ENCODE assay signal across 1 cellular context in genomic region chr21:46189213-46189958, GRCh38.
TF ChIP-seq lines count a peak whose summit lies in the region.

No MANE protein-coding gene starts in this region.

TF ChIP-seq in K562, 482 proteins besides CTCF, POLR2A, EP300 and RAD21 (continued from another document and continues in another):
- TF ChIP-seq, protein P1, sequence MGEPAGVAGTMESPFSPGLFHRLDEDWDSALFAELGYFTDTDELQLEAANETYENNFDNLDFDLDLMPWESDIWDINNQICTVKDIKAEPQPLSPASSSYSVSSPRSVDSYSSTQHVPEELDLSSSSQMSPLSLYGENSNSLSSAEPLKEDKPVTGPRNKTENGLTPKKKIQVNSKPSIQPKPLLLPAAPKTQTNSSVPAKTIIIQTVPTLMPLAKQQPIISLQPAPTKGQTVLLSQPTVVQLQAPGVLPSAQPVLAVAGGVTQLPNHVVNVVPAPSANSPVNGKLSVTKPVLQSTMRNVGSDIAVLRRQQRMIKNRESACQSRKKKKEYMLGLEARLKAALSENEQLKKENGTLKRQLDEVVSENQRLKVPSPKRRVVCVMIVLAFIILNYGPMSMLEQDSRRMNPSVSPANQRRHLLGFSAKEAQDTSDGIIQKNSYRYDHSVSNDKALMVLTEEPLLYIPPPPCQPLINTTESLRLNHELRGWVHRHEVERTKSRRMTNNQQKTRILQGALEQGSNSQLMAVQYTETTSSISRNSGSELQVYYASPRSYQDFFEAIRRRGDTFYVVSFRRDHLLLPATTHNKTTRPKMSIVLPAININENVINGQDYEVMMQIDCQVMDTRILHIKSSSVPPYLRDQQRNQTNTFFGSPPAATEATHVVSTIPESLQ (CRISPR knock-in tag; IDR thresholded peaks at IDR 0.05), result no peak
- TF ChIP-seq RAD51 (IDR thresholded peaks at IDR 0.05; ENCODE audit: borderline replicate concordance, low read depth), result peak; percentile 74
- TF ChIP-seq, protein P2, sequence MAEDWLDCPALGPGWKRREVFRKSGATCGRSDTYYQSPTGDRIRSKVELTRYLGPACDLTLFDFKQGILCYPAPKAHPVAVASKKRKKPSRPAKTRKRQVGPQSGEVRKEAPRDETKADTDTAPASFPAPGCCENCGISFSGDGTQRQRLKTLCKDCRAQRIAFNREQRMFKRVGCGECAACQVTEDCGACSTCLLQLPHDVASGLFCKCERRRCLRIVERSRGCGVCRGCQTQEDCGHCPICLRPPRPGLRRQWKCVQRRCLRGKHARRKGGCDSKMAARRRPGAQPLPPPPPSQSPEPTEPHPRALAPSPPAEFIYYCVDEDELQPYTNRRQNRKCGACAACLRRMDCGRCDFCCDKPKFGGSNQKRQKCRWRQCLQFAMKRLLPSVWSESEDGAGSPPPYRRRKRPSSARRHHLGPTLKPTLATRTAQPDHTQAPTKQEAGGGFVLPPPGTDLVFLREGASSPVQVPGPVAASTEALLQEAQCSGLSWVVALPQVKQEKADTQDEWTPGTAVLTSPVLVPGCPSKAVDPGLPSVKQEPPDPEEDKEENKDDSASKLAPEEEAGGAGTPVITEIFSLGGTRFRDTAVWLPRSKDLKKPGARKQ (CRISPR knock-in tag; IDR thresholded peaks at IDR 0.05), result no peak
- no peak for TF ChIP-seq E2F6 (IDR thresholded peaks at IDR 0.05; ENCODE audit: borderline replicate concordance in 1 of 2, extremely low read depth in 1 of 2, insufficient read depth in 1 of 2, insufficient read length in 1 of 2, low read depth in 1 of 2, low read length in 1 of 2, poor library complexity in 1 of 2, severe bottlenecking in 1 of 2)
- no peak for TF ChIP-seq PHB2 (IDR thresholded peaks at IDR 0.05; ENCODE audit: low read depth)
- TF ChIP-seq PML (IDR thresholded peaks at IDR 0.05; ENCODE audit: low read length), result no peak
- TF ChIP-seq CSDE1 (IDR thresholded peaks at IDR 0.05), result no peak
- TF ChIP-seq ZNF316 (IDR thresholded peaks at IDR 0.05), result no peak
- TF ChIP-seq, protein P3, sequence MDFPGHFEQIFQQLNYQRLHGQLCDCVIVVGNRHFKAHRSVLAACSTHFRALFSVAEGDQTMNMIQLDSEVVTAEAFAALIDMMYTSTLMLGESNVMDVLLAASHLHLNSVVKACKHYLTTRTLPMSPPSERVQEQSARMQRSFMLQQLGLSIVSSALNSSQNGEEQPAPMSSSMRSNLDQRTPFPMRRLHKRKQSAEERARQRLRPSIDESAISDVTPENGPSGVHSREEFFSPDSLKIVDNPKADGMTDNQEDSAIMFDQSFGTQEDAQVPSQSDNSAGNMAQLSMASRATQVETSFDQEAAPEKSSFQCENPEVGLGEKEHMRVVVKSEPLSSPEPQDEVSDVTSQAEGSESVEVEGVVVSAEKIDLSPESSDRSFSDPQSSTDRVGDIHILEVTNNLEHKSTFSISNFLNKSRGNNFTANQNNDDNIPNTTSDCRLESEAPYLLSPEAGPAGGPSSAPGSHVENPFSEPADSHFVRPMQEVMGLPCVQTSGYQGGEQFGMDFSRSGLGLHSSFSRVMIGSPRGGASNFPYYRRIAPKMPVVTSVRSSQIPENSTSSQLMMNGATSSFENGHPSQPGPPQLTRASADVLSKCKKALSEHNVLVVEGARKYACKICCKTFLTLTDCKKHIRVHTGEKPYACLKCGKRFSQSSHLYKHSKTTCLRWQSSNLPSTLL (IDR thresholded peaks at IDR 0.05), result no peak
- TF ChIP-seq SIN3B (IDR thresholded peaks at IDR 0.05; ENCODE audit: low read depth), result no peak
- no peak for TF ChIP-seq ZNF408 (CRISPR knock-in tag; IDR thresholded peaks at IDR 0.05; ENCODE audit: low read depth)
- TF ChIP-seq SAP30 (IDR thresholded peaks at IDR 0.05; ENCODE audit: borderline replicate concordance, insufficient read depth, low read depth, low read length, poor library complexity, severe bottlenecking), result peak; percentile 72
- TF ChIP-seq BHLHE40 (IDR thresholded peaks at IDR 0.05; ENCODE audit: low read length), result no peak
- no peak for TF ChIP-seq LCOR (CRISPR knock-in tag; IDR thresholded peaks at IDR 0.05)
- no peak for TF ChIP-seq HDGF (IDR thresholded peaks at IDR 0.05)
- TF ChIP-seq RREB1 (CRISPR knock-in tag; IDR thresholded peaks at IDR 0.05), result no peak
- no peak for TF ChIP-seq THRA (IDR thresholded peaks at IDR 0.05)
- no peak for TF ChIP-seq HLTF (IDR thresholded peaks at IDR 0.05)
- no peak for TF ChIP-seq CAMTA2 (CRISPR knock-in tag; conservative IDR thresholded peaks at IDR 0.05)
- TF ChIP-seq POLR2AphosphoS5 (IDR thresholded peaks at IDR 0.05; ENCODE audit: control insufficient read depth, insufficient read depth, low read depth, low read length), result no peak
- TF ChIP-seq TGIF2 (CRISPR knock-in tag; IDR thresholded peaks at IDR 0.05), result peak; percentile 82; the same call in 1 of the 2 replicates
- 0 out of 2 replicates have a peak, but pooled peaks have one; percentile 39 for TF ChIP-seq RB1 (IDR thresholded peaks at IDR 0.05; ENCODE audit: low read depth)
- TF ChIP-seq, protein P4, sequence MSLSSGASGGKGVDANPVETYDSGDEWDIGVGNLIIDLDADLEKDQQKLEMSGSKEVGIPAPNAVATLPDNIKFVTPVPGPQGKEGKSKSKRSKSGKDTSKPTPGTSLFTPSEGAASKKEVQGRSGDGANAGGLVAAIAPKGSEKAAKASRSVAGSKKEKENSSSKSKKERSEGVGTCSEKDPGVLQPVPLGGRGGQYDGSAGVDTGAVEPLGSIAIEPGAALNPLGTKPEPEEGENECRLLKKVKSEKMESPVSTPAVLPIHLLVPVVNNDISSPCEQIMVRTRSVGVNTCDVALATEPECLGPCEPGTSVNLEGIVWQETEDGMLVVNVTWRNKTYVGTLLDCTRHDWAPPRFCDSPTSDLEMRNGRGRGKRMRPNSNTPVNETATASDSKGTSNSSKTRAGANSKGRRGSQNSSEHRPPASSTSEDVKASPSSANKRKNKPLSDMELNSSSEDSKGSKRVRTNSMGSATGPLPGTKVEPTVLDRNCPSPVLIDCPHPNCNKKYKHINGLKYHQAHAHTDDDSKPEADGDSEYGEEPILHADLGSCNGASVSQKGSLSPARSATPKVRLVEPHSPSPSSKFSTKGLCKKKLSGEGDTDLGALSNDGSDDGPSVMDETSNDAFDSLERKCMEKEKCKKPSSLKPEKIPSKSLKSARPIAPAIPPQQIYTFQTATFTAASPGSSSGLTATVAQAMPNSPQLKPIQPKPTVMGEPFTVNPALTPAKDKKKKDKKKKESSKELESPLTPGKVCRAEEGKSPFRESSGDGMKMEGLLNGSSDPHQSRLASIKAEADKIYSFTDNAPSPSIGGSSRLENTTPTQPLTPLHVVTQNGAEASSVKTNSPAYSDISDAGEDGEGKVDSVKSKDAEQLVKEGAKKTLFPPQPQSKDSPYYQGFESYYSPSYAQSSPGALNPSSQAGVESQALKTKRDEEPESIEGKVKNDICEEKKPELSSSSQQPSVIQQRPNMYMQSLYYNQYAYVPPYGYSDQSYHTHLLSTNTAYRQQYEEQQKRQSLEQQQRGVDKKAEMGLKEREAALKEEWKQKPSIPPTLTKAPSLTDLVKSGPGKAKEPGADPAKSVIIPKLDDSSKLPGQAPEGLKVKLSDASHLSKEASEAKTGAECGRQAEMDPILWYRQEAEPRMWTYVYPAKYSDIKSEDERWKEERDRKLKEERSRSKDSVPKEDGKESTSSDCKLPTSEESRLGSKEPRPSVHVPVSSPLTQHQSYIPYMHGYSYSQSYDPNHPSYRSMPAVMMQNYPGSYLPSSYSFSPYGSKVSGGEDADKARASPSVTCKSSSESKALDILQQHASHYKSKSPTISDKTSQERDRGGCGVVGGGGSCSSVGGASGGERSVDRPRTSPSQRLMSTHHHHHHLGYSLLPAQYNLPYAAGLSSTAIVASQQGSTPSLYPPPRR (CRISPR knock-in tag; IDR thresholded peaks at IDR 0.05; ENCODE audit: borderline replicate concordance), result no peak
- TF ChIP-seq EHMT2 (IDR thresholded peaks at IDR 0.05), result no peak
- no peak for TF ChIP-seq JUND (IDR thresholded peaks at IDR 0.05; ENCODE audit: borderline replicate concordance, low read depth, low read length)
- no peak for TF ChIP-seq JUND (tag; IDR thresholded peaks at IDR 0.05; ENCODE audit: borderline replicate concordance, low read depth, low read length)
- TF ChIP-seq JUN (IDR thresholded peaks at IDR 0.05; ENCODE audit: borderline replicate concordance, low read depth, low read length), result peak; percentile 19; the same call in 1 of the 2 replicates
- no peak for TF ChIP-seq JUN (CRISPR knock-in tag; IDR thresholded peaks at IDR 0.05; ENCODE audit: borderline replicate concordance)
- TF ChIP-seq MECOM (CRISPR knock-in tag; IDR thresholded peaks at IDR 0.05), result no peak
- 0 out of 2 replicates have a peak, but pooled peaks have one; percentile 33 for TF ChIP-seq ZKSCAN8 (CRISPR knock-in tag; IDR thresholded peaks at IDR 0.05)
- TF ChIP-seq NR1H2 (CRISPR knock-in tag; IDR thresholded peaks at IDR 0.05), result no peak
- TF ChIP-seq MCM2 (IDR thresholded peaks at IDR 0.05; ENCODE audit: low read depth), result no peak
- TF ChIP-seq KLF16 (IDR thresholded peaks at IDR 0.05), result no peak
- TF ChIP-seq ZBTB8A (IDR thresholded peaks at IDR 0.05; ENCODE audit: partially characterized antibody), result no peak
- no peak for TF ChIP-seq ZNF134 (CRISPR knock-in tag; conservative IDR thresholded peaks at IDR 0.05)
- TF ChIP-seq EP400 (IDR thresholded peaks at IDR 0.05), result no peak
- TF ChIP-seq MTA2 (IDR thresholded peaks at IDR 0.05; ENCODE audit: low read depth), result no peak
- TF ChIP-seq POLR2H (tag; IDR thresholded peaks at IDR 0.05; ENCODE audit: low read depth), result no peak
- no peak for TF ChIP-seq SMARCB1 (IDR thresholded peaks at IDR 0.05; ENCODE audit: insufficient read length, low read depth)
- TF ChIP-seq FOXA3 (CRISPR knock-in tag; conservative IDR thresholded peaks at IDR 0.05 in 1 of 2, IDR thresholded peaks at IDR 0.05 in 1 of 2), result no peak
- no peak for TF ChIP-seq ZZZ3 (IDR thresholded peaks at IDR 0.05)
- TF ChIP-seq DACH1 (IDR thresholded peaks at IDR 0.05; ENCODE audit: partially characterized antibody), result no peak
- TF ChIP-seq, protein P5, sequence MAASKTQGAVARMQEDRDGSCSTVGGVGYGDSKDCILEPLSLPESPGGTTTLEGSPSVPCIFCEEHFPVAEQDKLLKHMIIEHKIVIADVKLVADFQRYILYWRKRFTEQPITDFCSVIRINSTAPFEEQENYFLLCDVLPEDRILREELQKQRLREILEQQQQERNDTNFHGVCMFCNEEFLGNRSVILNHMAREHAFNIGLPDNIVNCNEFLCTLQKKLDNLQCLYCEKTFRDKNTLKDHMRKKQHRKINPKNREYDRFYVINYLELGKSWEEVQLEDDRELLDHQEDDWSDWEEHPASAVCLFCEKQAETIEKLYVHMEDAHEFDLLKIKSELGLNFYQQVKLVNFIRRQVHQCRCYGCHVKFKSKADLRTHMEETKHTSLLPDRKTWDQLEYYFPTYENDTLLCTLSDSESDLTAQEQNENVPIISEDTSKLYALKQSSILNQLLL (CRISPR knock-in tag; IDR thresholded peaks at IDR 0.05; ENCODE audit: borderline replicate concordance), result no peak
- TF ChIP-seq ZC3H4 (CRISPR knock-in tag; IDR thresholded peaks at IDR 0.05; ENCODE audit: borderline replicate concordance), result no peak
- no peak for TF ChIP-seq XRCC4 (IDR thresholded peaks at IDR 0.05; ENCODE audit: extremely low read depth, insufficient read depth, insufficient read length)
- TF ChIP-seq ZSCAN29 (IDR thresholded peaks at IDR 0.05), result no peak
- no peak for TF ChIP-seq ASH1L (IDR thresholded peaks at IDR 0.05; ENCODE audit: borderline replicate concordance, low read depth, partially characterized antibody)
- TF ChIP-seq ZNF444 (CRISPR knock-in tag; IDR thresholded peaks at IDR 0.05), result no peak
- TF ChIP-seq RFX7 (CRISPR knock-in tag; IDR thresholded peaks at IDR 0.05), result no peak
